18 cellular contexts compared by ENCODE assay signal in the genomic region with DNA sequence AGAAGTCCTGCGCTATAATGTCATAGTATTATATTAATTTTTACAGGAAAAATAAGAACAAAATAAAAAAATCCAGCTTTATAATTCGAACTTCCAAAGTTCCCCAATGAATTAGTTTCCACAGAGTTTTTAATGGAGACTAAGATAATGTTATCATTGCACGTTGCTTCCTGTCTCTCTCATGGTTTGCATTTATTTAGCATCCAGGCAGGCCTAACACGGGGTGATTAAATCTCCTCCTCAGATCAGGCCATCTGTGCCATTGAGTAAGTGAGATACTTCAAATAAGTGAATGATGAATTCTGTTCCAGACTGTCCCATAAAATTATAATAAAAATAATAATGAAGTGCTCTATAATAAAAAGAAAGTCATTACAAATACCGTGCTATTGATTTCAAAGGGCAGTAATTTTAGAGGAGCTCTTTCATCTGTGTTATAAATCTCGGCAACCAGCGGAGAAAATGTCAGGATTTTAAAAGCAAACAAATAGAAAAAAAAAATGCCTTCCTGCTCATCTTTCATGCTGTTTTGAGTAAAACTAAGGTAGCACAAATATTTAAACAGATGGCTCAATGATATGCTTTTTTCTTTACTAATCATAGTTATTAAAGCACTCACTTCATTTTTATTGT.
DNase-seq lines count a peak whose midpoint lies in the region; ATAC-seq and TF ChIP-seq lines count a peak whose summit lies in the region.
"Had no signal": no experiment of that assay in that cellular context is flagged by ENCODE, and none has a peak within 500 bp of the region (broad histone marks: within the 10 kb centered on the region; RNA-seq: fewer than 3 reads in every experiment).

No MANE protein-coding gene starts in this region.

- DNase-seq in NCI-H2081 treated with DMSO at 0.1 percent for 48 hours (lab: John Stamatoyannopoulos, UW) (peak; percentile 97), SK-N-DZ (ENCODE audit: low spot score) (peak; percentile 70), neural crest cell (ENCODE audit: low read depth, low spot score) (no peak), MM.1S (no peak)
- no peak for DNase-seq in activated CD4-positive, alpha-beta memory T cell treated with anti-CD3 and anti-CD28 coated beads for 36 hours
- DNase-seq: activated CD4-positive, CD25-positive, alpha-beta regulatory T cell treated with anti-CD3 and anti-CD28 coated beads, Interleukin-2, amount 50 U/mL, for 72 hours; activated T-cell treated with anti-CD3 and anti-CD28 coated beads, Interleukin-2, amount 50 U/mL, for 4 hours; aorta; CD4-positive, CD25-positive, alpha-beta regulatory T cell; effector CD8-positive, alpha-beta T cell; mammary epithelial cell; NCI-H526 treated with DMSO at 0.1 percent for 48 hours; psoas muscle; stimulated activated naive CD8-positive, alpha-beta T cell treated with anti-CD3 and anti-CD28 coated beads, Interleukin-15, amount 100 ng/mL, for 72 hours had no signal

- H2AFZ ChIP-seq in MM.1S (ENCODE audit: low read length), result no peak overlapping the region

- no peak for ATAC-seq in activated T-helper 17 cell treated with anti-CD3 and anti-CD28 coated beads, Interleukin-2, amount 50 U/mL, for 72 hours (replicated peaks)
- no peak for ATAC-seq in HG03457 (IDR thresholded peaks at IDR 0.05; ENCODE audit: unreplicated experiment)
- ATAC-seq: activated T-cell treated with anti-CD3 and anti-CD28 coated beads, Interleukin-2, amount 50 U/mL, for 4 hours; K562; psoas muscle; stimulated activated naive CD8-positive, alpha-beta T cell treated with anti-CD3 and anti-CD28 coated beads, Interleukin-15, amount 100 ng/mL, for 72 hours had no signal

- H3K36me3 Mint-ChIP-seq in neural crest cell (ENCODE audit: low read depth), result peaks cover 20% of the 10 kb centered on the region
- no peaks in the 10 kb centered on the region for H3K36me3 Mint-ChIP-seq in activated T-helper 17 cell treated with anti-CD3 and anti-CD28 coated beads, Interleukin-2, amount 50 U/mL, for 72 hours (ENCODE audit: low read depth)
- no peaks in the 10 kb centered on the region for H3K36me3 Mint-ChIP-seq in activated CD4-positive, alpha-beta memory T cell treated with anti-CD3 and anti-CD28 coated beads for 36 hours
- H3K36me3 Mint-ChIP-seq: CD4-positive, CD25-positive, alpha-beta regulatory T cell had no signal

- no peaks in the 10 kb centered on the region for H3K79me2 ChIP-seq in MM.1S (ENCODE audit: low read length)

- peaks cover 18% of the 10 kb centered on the region for H3K9me3 Mint-ChIP-seq in neural crest cell
- peaks cover 18% of the 10 kb centered on the region for H3K9me3 Mint-ChIP-seq in activated T-helper 17 cell treated with anti-CD3 and anti-CD28 coated beads, Interleukin-2, amount 50 U/mL, for 72 hours
- peaks cover 17% of the 10 kb centered on the region for H3K9me3 Mint-ChIP-seq in activated CD4-positive, alpha-beta memory T cell treated with anti-CD3 and anti-CD28 coated beads for 36 hours

- TF ChIP-seq CTCF in neural crest cell (conservative IDR thresholded peaks at IDR 0.05) (no peak), MM.1S (IDR thresholded peaks at IDR 0.05; ENCODE audit: low read length) (no peak)

- H3K27me3 Mint-ChIP-seq in neural crest cell (ENCODE audit: low read depth), result no peaks in the 10 kb centered on the region
- H3K27me3 Mint-ChIP-seq in activated T-helper 17 cell treated with anti-CD3 and anti-CD28 coated beads, Interleukin-2, amount 50 U/mL, for 72 hours, result no peaks in the 10 kb centered on the region
- H3K27me3 Mint-ChIP-seq in activated CD4-positive, alpha-beta memory T cell treated with anti-CD3 and anti-CD28 coated beads for 36 hours, result no peaks in the 10 kb centered on the region
- H3K27me3 Mint-ChIP-seq: CD4-positive, CD25-positive, alpha-beta regulatory T cell; stimulated activated naive CD8-positive, alpha-beta T cell treated with anti-CD3 and anti-CD28 coated beads, Interleukin-15, amount 100 ng/mL, for 72 hours had no signal

- H3K27ac ChIP-seq in MM.1S (ENCODE audit: low read length), result no peak overlapping the region
- H3K27ac ChIP-seq: psoas muscle had no signal

- no peaks in the 10 kb centered on the region for H3K27me3 ChIP-seq in MM.1S (replicated peaks; ENCODE audit: insufficient read depth, low read length)

- H3K9me2 ChIP-seq in MM.1S (replicated peaks; ENCODE audit: insufficient read depth, low read length), result no peaks in the 10 kb centered on the region

- H4K20me1 ChIP-seq in MM.1S (ENCODE audit: insufficient read depth, low read length), result no peaks in the 10 kb centered on the region

- POLR2A ChIA-PET in activated CD4-positive, alpha-beta memory T cell treated with anti-CD3 and anti-CD28 coated beads for 36 hours (lab: Charles Lee), result no interaction called here

- H3K9ac ChIP-seq in ES-I3 (ENCODE audit: low read depth, low read length), result peak overlapping the region; percentile 31; the same call in 1 of the 2 replicates
- no peak overlapping the region for H3K9ac ChIP-seq in MM.1S (ENCODE audit: low read length)

- H3K4me3 ChIP-seq in MM.1S (ENCODE audit: low read length), result no peak overlapping the region
- H3K4me3 ChIP-seq: K562, psoas muscle had no signal

- no peaks in the 10 kb centered on the region for H3K36me3 ChIP-seq in ES-I3 (ENCODE audit: insufficient read depth, low read length)
- H3K36me3 ChIP-seq in MM.1S (replicated peaks; ENCODE audit: insufficient read depth, low read length), result no peaks in the 10 kb centered on the region

- peaks cover 16% of the 10 kb centered on the region; the same call in 1 of the 2 replicates for H3K4me1 ChIP-seq in ES-I3 (ENCODE audit: insufficient read depth, low read length)
- H3K4me1 ChIP-seq in MM.1S (ENCODE audit: low read length), result no peaks in the 10 kb centered on the region
- H3K4me1 ChIP-seq: psoas muscle had no signal

- no peaks in the 10 kb centered on the region for H3F3A ChIP-seq in MM.1S (ENCODE audit: insufficient read depth, low read length)

- peak overlapping the region; percentile 90 for H3K27ac Mint-ChIP-seq in neural crest cell (ENCODE audit: unreplicated experiment)
- H3K27ac Mint-ChIP-seq in activated T-helper 17 cell treated with anti-CD3 and anti-CD28 coated beads, Interleukin-2, amount 50 U/mL, for 72 hours, result no peak overlapping the region
- no peak overlapping the region for H3K27ac Mint-ChIP-seq in activated CD4-positive, alpha-beta memory T cell treated with anti-CD3 and anti-CD28 coated beads for 36 hours
- H3K27ac Mint-ChIP-seq: CD4-positive, CD25-positive, alpha-beta regulatory T cell; stimulated activated naive CD8-positive, alpha-beta T cell treated with anti-CD3 and anti-CD28 coated beads, Interleukin-15, amount 100 ng/mL, for 72 hours had no signal

- H3K4me1 Mint-ChIP-seq in neural crest cell, result peaks cover 57% of the 10 kb centered on the region
- no peaks in the 10 kb centered on the region for H3K4me1 Mint-ChIP-seq in activated T-helper 17 cell treated with anti-CD3 and anti-CD28 coated beads, Interleukin-2, amount 50 U/mL, for 72 hours
- H3K4me1 Mint-ChIP-seq in activated CD4-positive, alpha-beta memory T cell treated with anti-CD3 and anti-CD28 coated beads for 36 hours (ENCODE audit: low read depth), result no peaks in the 10 kb centered on the region
- H3K4me1 Mint-ChIP-seq: CD4-positive, CD25-positive, alpha-beta regulatory T cell; stimulated activated naive CD8-positive, alpha-beta T cell treated with anti-CD3 and anti-CD28 coated beads, Interleukin-15, amount 100 ng/mL, for 72 hours had no signal

- H3K4me2 ChIP-seq in MM.1S (ENCODE audit: low read depth, low read length), result no peak overlapping the region

- peak overlapping the region; percentile 33 for H3K4me3 Mint-ChIP-seq in neural crest cell
- no peak overlapping the region for H3K4me3 Mint-ChIP-seq in activated T-helper 17 cell treated with anti-CD3 and anti-CD28 coated beads, Interleukin-2, amount 50 U/mL, for 72 hours
- H3K4me3 Mint-ChIP-seq in activated CD4-positive, alpha-beta memory T cell treated with anti-CD3 and anti-CD28 coated beads for 36 hours, result no peak overlapping the region
- H3K4me3 Mint-ChIP-seq: activated T-cell treated with anti-CD3 and anti-CD28 coated beads, Interleukin-2, amount 50 U/mL, for 4 hours; CD4-positive, CD25-positive, alpha-beta regulatory T cell; stimulated activated naive CD8-positive, alpha-beta T cell treated with anti-CD3 and anti-CD28 coated beads, Interleukin-15, amount 100 ng/mL, for 72 hours had no signal

- CTCF ChIA-PET in activated CD4-positive, alpha-beta memory T cell treated with anti-CD3 and anti-CD28 coated beads for 36 hours (lab: Charles Lee), result no interaction called here

- intact Hi-C loops in activated CD4-positive, alpha-beta memory T cell treated with anti-CD3 and anti-CD28 coated beads for 36 hours (cut with micrococcal nuclease), result no loop called here

- H3K9me3 ChIP-seq in ES-I3 (ENCODE audit: control insufficient read depth, insufficient read depth, low read length), result no peaks in the 10 kb centered on the region
- H3K9me3 ChIP-seq in MM.1S (replicated peaks; ENCODE audit: insufficient read depth, low read length), result no peaks in the 10 kb centered on the region
- H3K9me3 ChIP-seq: psoas muscle had no signal

Comparison
In these comparisons a context has a peak if more than half of its experiments do, and no peak if none do; other contexts are left out.
1. DNase-seq: peak in NCI-H2081 treated with DMSO at 0.1 percent for 48 hours (single experiment) and SK-N-DZ (single experiment); none in neural crest cell (single experiment), activated CD4-positive, alpha-beta memory T cell treated with anti-CD3 and anti-CD28 coated beads for 36 hours (single experiment) and MM.1S (single experiment).